In the genomic region with DNA sequence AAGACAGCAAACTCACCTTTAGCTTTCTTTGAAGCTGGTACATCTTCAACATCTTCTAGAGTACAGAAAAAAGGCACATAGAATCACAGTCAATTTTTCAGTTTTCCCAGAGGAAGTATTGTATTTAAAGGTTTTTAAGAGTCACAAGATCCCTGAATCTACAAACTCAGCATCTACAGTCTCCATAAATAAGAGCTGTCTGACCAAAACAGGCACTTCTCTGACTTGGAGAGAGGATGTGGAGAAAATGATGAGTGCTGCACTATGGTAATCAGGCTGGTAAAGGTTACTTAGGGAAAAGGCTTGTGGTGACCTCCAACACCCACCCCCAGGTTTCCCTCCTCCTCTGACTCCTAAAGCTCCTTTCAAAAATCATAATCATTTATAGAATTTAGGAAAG, we compare ENCODE assay signal across 33 cellular contexts.
DNase-seq lines count a peak whose midpoint lies in the region; ATAC-seq and TF ChIP-seq lines count a peak whose summit lies in the region.
"Had no signal": no experiment of that assay in that cellular context is flagged by ENCODE, and none has a peak within 500 bp of the region (broad histone marks: within the 10 kb centered on the region; RNA-seq: fewer than 3 reads in every experiment).

No MANE protein-coding gene starts in this region.

- no peaks in the 10 kb centered on the region for H3K79me2 ChIP-seq in OCI-LY7 (ENCODE audit: insufficient read depth, low read depth, low read length)

- no peak overlapping the region for H3K4me2 ChIP-seq in OCI-LY7 (ENCODE audit: low read length)
- H3K4me2 ChIP-seq: A549, BLaER1 had no signal

- H3K27me3 ChIP-seq in A673 (replicated peaks; ENCODE audit: insufficient read depth, low read depth, low read length, poor library complexity) (no peaks in the 10 kb centered on the region), gastrocnemius medialis (no peaks in the 10 kb centered on the region), upper lobe of left lung (no peaks in the 10 kb centered on the region)
- H3K27me3 ChIP-seq: BE2C; BLaER1; BLaER1 treated with 17β-estradiol and CSF1 and Interleukin-3, amounts not matched to agents 10 nM and 100 nM had no signal

- H3K9me3 ChIP-seq in A673 (ENCODE audit: low read depth, low read length, poor library complexity, severe bottlenecking) (peaks cover 4% of the 10 kb centered on the region), SK-N-MC (ENCODE audit: low read depth, low read length) (no peaks in the 10 kb centered on the region), gastrocnemius medialis (no peaks in the 10 kb centered on the region), OCI-LY7 (ENCODE audit: low read length) (no peaks in the 10 kb centered on the region), upper lobe of left lung (no peaks in the 10 kb centered on the region)
- H3K9me3 ChIP-seq: A549, BE2C, BLaER1, Caco-2 had no signal

- H3K36me3 ChIP-seq in A673 (ENCODE audit: insufficient read depth, low read length, poor library complexity, severe bottlenecking) = peaks cover 4% of the 10 kb centered on the region
- peaks cover 9% of the 10 kb centered on the region; the same call in 1 of the 2 replicates for H3K36me3 ChIP-seq in SK-N-MC (ENCODE audit: insufficient read depth, low read length)
- H3K36me3 ChIP-seq in gastrocnemius medialis = no peaks in the 10 kb centered on the region
- H3K36me3 ChIP-seq in OCI-LY7 (ENCODE audit: insufficient read depth, low read length) = no peaks in the 10 kb centered on the region
- H3K36me3 ChIP-seq in upper lobe of left lung = no peaks in the 10 kb centered on the region
- H3K36me3 ChIP-seq: BE2C; BLaER1; BLaER1 treated with 17β-estradiol and CSF1 and Interleukin-3, amounts not matched to agents 10 nM and 100 nM had no signal

- H3K27ac ChIP-seq in A673 (ENCODE audit: low read depth, low read length, poor library complexity, severe bottlenecking) (peak overlapping the region; percentile 99), SK-N-MC (peak overlapping the region; percentile 100), gastrocnemius medialis (peak overlapping the region in 3 of 4 donors; percentile 10 to 79 (median 25)), OCI-LY7 (ENCODE audit: low read depth, low read length, poor library complexity, severe bottlenecking) (no peak overlapping the region), upper lobe of left lung (no peak overlapping the region)
- H3K27ac ChIP-seq: 22Rv1; A549; BLaER1; BLaER1 treated with 17β-estradiol and CSF1 and Interleukin-3, amounts not matched to agents 10 nM and 100 nM; C4-2B had no signal

- BruUV-seq in A673 (replicated peaks; lab: Mats Ljungman, UMichigan) = no TSS peak
- no TSS peak for BruUV-seq in OCI-LY7 (replicated peaks; lab: Mats Ljungman, UMichigan)

- in situ Hi-C loops in gastrocnemius medialis (cut with MboI; ENCODE audit: low sequenced_read_pairs in 4 of 4) = no loop called here

- POLR2A ChIA-PET in A673 (lab: Charles Lee; ENCODE audit: low non-redundant PET) (interaction anchor here (1.2 to 2.0 kb wide), 2 partner anchors 9 to 16 kb away, joined by 4 to 14 read pairs; no protein-coding TSS in a partner anchor), OCI-LY7 (lab: Charles Lee) (interaction anchor here (0.9 to 1.4 kb wide), 2 partner anchors 9 to 12 kb away, joined by 3 read pairs; no protein-coding TSS in a partner anchor)

- H4K20me1 ChIP-seq in OCI-LY7 (ENCODE audit: insufficient read depth, low read length) = no peaks in the 10 kb centered on the region
- H4K20me1 ChIP-seq: BLaER1; BLaER1 treated with 17β-estradiol and CSF1 and Interleukin-3, amounts not matched to agents 10 nM and 100 nM had no signal

- no peak for TF ChIP-seq EP300 in upper lobe of left lung (IDR thresholded peaks at IDR 0.05)

- H3K4me1 ChIP-seq in A673 (ENCODE audit: insufficient read depth, low read length, poor library complexity, severe bottlenecking) = peaks cover 73% of the 10 kb centered on the region
- H3K4me1 ChIP-seq in gastrocnemius medialis = peaks cover 18 to 26% of the 10 kb centered on the region in 2 donors
- no peaks in the 10 kb centered on the region for H3K4me1 ChIP-seq in OCI-LY7 (ENCODE audit: insufficient read depth, low read length, poor library complexity, severe bottlenecking)
- no peaks in the 10 kb centered on the region for H3K4me1 ChIP-seq in upper lobe of left lung
- H3K4me1 ChIP-seq: A549, BE2C, BLaER1, Caco-2 had no signal

- H3K4me3 ChIP-seq in A673 (ENCODE audit: low read depth, low read length, poor library complexity, severe bottlenecking) = peak overlapping the region; percentile 3
- H3K4me3 ChIP-seq in SK-N-MC = peak overlapping the region; percentile 48
- no peak overlapping the region for H3K4me3 ChIP-seq in gastrocnemius medialis
- no peak overlapping the region for H3K4me3 ChIP-seq in OCI-LY7 (ENCODE audit: low read depth, low read length, poor library complexity, severe bottlenecking)
- no peak overlapping the region for H3K4me3 ChIP-seq in upper lobe of left lung
- H3K4me3 ChIP-seq: A549; BLaER1; BLaER1 treated with 17β-estradiol and CSF1 and Interleukin-3, amounts not matched to agents 10 nM and 100 nM had no signal

- no peak overlapping the region for H2AFZ ChIP-seq in OCI-LY7 (ENCODE audit: low read length)

- no peak for TF ChIP-seq CTCF in A673 (conservative IDR thresholded peaks at IDR 0.05; ENCODE audit: low read depth, low read length)
- TF ChIP-seq CTCF in gastrocnemius medialis (IDR thresholded peaks at IDR 0.05 in 4 of 5, conservative IDR thresholded peaks at IDR 0.05 in 1 of 5) = no peak
- TF ChIP-seq CTCF in OCI-LY7 (conservative IDR thresholded peaks at IDR 0.05; ENCODE audit: low read length) = no peak
- TF ChIP-seq CTCF in upper lobe of left lung (IDR thresholded peaks at IDR 0.05) = no peak

- no peaks in the 10 kb centered on the region for H3K9me2 ChIP-seq in OCI-LY7 (ENCODE audit: insufficient read depth, low read length)

- no peak for ATAC-seq in gastrocnemius medialis
- no peak for ATAC-seq in GM21360 (IDR thresholded peaks at IDR 0.05; ENCODE audit: unreplicated experiment)
- ATAC-seq in upper lobe of left lung (ENCODE audit: low FRiP score in 2 of 2) = no peak
- ATAC-seq: A549; CD8-positive, alpha-beta T cell had no signal

- TF ChIP-seq POLR2A in gastrocnemius medialis (IDR thresholded peaks at IDR 0.05) (no peak), upper lobe of left lung (IDR thresholded peaks at IDR 0.05) (no peak)

- intact Hi-C loops in A673 (cut with micrococcal nuclease; ENCODE audit: unreplicated experiment) (loop anchor here (2.0 to 5.0 kb wide), 2 partner anchors 93 to 277 kb away; no protein-coding TSS in a partner anchor), gastrocnemius medialis (cut with DNase I; ENCODE audit: low total_unique reads) (no loop called here), OCI-LY7 (cut with micrococcal nuclease; ENCODE audit: unreplicated experiment) (no loop called here)

- H3K9ac ChIP-seq in SK-N-MC (ENCODE audit: insufficient read length) = peak overlapping the region; percentile 76
- H3K9ac ChIP-seq: BLaER1; BLaER1 treated with 17β-estradiol and CSF1 and Interleukin-3, amounts not matched to agents 10 nM and 100 nM had no signal

- CTCF ChIA-PET in A673 (lab: Charles Lee) (interaction anchor here (0.7 to 2.0 kb wide), 3 partner anchors 156 to 355 kb away, joined by 5 to 21 read pairs (median 12); no protein-coding TSS in a partner anchor), OCI-LY7 (lab: Charles Lee; ENCODE audit: unreplicated experiment) (no interaction called here)

- DNase-seq in A673 (ENCODE audit: low spot score) (peak; percentile 90), SK-N-MC (ENCODE audit: low read depth, low spot score) (peak; percentile 81), foreskin melanocyte (peak; percentile 15), gastrocnemius medialis (no peak), OCI-LY7 (ENCODE audit: low spot score) (no peak), upper lobe of left lung (no peak), AG08396 (ENCODE audit: low spot score) (no peak)
- DNase-seq: 8988T; ACHN; AML-193; BE2C; C1 segment of cervical spinal cord; Caco-2; Calu3; CD4-positive, alpha-beta memory T cell; CD4-positive, alpha-beta T cell; CD4-positive, CD25-positive, alpha-beta regulatory T cell; CD8-positive, alpha-beta memory T cell; CD8-positive, alpha-beta T cell; COR-L47; DMS 273 treated with DMSO at 0.1 percent for 48 hours; DMS153; DMS53; DMS79; DMS79 treated with DMSO at 0.1 percent for 48 hours; DND-41; EL had no signal

Comparison
In these comparisons a context has a peak if more than half of its experiments do, and no peak if none do; other contexts are left out.
1. DNase-seq: peak in A673 (single experiment), SK-N-MC (single experiment) and foreskin melanocyte (single experiment); none in gastrocnemius medialis (0 of 2), OCI-LY7 (single experiment), upper lobe of left lung (0 of 2) and AG08396 (single experiment).
2. H3K27ac ChIP-seq: peak in A673 (single experiment), SK-N-MC (single experiment) and gastrocnemius medialis (3 of 4); none in OCI-LY7 (single experiment) and upper lobe of left lung (0 of 4).
3. H3K4me3 ChIP-seq: peak in A673 (single experiment) and SK-N-MC (single experiment); none in gastrocnemius medialis (0 of 4), OCI-LY7 (single experiment) and upper lobe of left lung (0 of 4).